In genomic region chr7:43438897-43439479, GRCh38 we compare ENCODE assay signal across 12 cellular contexts.
"Had no signal": no experiment of that assay in that cellular context is flagged by ENCODE, and none has a peak within 500 bp of the region (broad histone marks: within the 10 kb centered on the region; RNA-seq: fewer than 3 reads in every experiment).

No MANE protein-coding gene starts in this region.

- H3K4me2 ChIP-seq: smooth muscle cell had no signal

- H3K27ac ChIP-seq: esophagus muscularis mucosa, ovary, psoas muscle, stomach, tibial artery, WERI-Rb-1 had no signal

- H3K4me3 ChIP-seq: esophagus muscularis mucosa, ovary, psoas muscle, smooth muscle cell, stomach, tibial artery had no signal

- H3K27me3 ChIP-seq: esophagus muscularis mucosa, ovary, stomach had no signal

- H3K36me3 ChIP-seq: esophagus muscularis mucosa, ovary, stomach, tibial artery, WERI-Rb-1 had no signal

- H3K9me3 ChIP-seq: esophagus muscularis mucosa, ovary, psoas muscle, stomach, tibial artery had no signal

- DNase-seq: cortex of kidney, left ventricle myocardium superior, ovary, T1000, tibial artery had no signal

- H3K4me1 ChIP-seq: esophagus muscularis mucosa, psoas muscle, stomach, tibial artery had no signal

- FAIRE-seq: astrocyte, frontal cortex had no signal
